ENCODE assay signal across 13 cellular contexts in the genomic region with DNA sequence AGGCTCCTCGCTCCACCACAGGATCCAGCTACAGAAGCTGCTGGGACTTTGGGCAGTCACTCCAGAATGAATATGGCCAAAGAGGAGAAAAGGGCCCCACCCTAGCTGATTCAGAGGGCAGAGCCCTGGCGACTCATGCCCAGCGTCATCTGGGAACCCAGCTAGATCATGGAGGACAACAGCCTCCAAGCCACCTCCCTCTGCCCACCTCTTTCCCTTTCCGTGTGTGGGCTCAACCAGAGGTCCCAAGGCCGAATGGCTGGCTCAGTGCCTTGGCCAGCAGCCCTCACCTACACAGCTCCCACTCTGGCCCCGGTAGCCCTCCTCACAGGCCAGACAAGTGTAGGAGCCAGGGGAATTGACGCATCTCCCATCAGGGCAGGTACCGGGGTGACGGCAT. TPM values are rescaled to one million over a fixed set of nuclear protein-coding genes. Genes with fewer than 3 reads are reported as not detected.
A peak's percentile ranks its signal among the peaks of the same experiment; 100 is the strongest.
DNase-seq lines count a peak whose midpoint lies in the region; ATAC-seq and TF ChIP-seq lines count a peak whose summit lies in the region.
"Had no signal": no experiment of that assay in that cellular context is flagged by ENCODE, and none has a peak within 500 bp of the region (broad histone marks: within the 10 kb centered on the region; RNA-seq: fewer than 3 reads in every experiment).

No MANE protein-coding gene starts in this region.

- ATAC-seq in left ventricle myocardium superior: no peak
- ATAC-seq: left lung had no signal

- H3K4me1 ChIP-seq in cardiac muscle cell (ENCODE audit: low read depth): peaks cover 18% of the 10 kb centered on the region
- H3K4me1 ChIP-seq: HAP-1 had no signal

- DNase-seq in cardiac muscle cell (ENCODE audit: low read depth in 1 of 2, low spot score in 1 of 2) (no peak), left ventricle myocardium superior (no peak), cardiac fibroblast (ENCODE audit: low read depth in 2 of 2) (peak; percentile 37 to 81), kidney tubule cell (ENCODE audit: low spot score) (peak; percentile 67), NCI-H2029 treated with DMSO at 0.1 percent for 48 hours (lab: John Stamatoyannopoulos, UW) (no peak), activated T-cell treated with anti-CD3 and anti-CD28 coated beads for 4 hours (no peak), AML-193 (lab: John Stamatoyannopoulos, UW) (no peak)
- DNase-seq in T-helper 2 cell treated with Interferon-gamma antibody and Interleukin-4, amounts not matched to agents 5 μg/mL and 100 μg/mL, for 36 hours (ENCODE audit: low spot score): no peak
- DNase-seq: 8988T, MV-4-11 had no signal

- TF ChIP-seq CTCF in cardiac muscle cell (IDR thresholded peaks at IDR 0.05; ENCODE audit: low read depth, low read length) (no peak), cardiac fibroblast (IDR thresholded peaks at IDR 0.05; ENCODE audit: low read depth, low read length) (no peak)

- peaks cover 8% of the 10 kb centered on the region for H3K27me3 Mint-ChIP-seq in T-helper 2 cell treated with Interferon-gamma antibody and Interleukin-4, amounts not matched to agents 5 μg/mL and 100 μg/mL, for 36 hours (ENCODE audit: low read depth)

- no peaks in the 10 kb centered on the region for H3K27me3 ChIP-seq in cardiac muscle cell

- intact Hi-C loops in left ventricle myocardium superior (cut with micrococcal nuclease): no loop called here

- no peaks in the 10 kb centered on the region for H3K9me3 Mint-ChIP-seq in T-helper 2 cell treated with Interferon-gamma antibody and Interleukin-4, amounts not matched to agents 5 μg/mL and 100 μg/mL, for 36 hours
- H3K9me3 Mint-ChIP-seq: type B pancreatic cell had no signal

- no peak overlapping the region for H3K4me3 Mint-ChIP-seq in T-helper 2 cell treated with Interferon-gamma antibody and Interleukin-4, amounts not matched to agents 5 μg/mL and 100 μg/mL, for 36 hours
- H3K4me3 Mint-ChIP-seq: type B pancreatic cell had no signal

- H3K9me3 ChIP-seq in cardiac muscle cell (ENCODE audit: low read depth): no peaks in the 10 kb centered on the region
- H3K9me3 ChIP-seq: HAP-1, left lung had no signal

- H3K27ac ChIP-seq in cardiac muscle cell: peak overlapping the region; percentile 43
- H3K27ac ChIP-seq: left lung had no signal

- H3K4me3 ChIP-seq in cardiac muscle cell (no peak overlapping the region), cardiac fibroblast (replicated peaks in 1 of 2; ENCODE audit: low read depth in 2 of 2, low read length in 2 of 2) (no peak overlapping the region)
- H3K4me3 ChIP-seq: HAP-1, left lung had no signal

- H3K27ac Mint-ChIP-seq in T-helper 2 cell treated with Interferon-gamma antibody and Interleukin-4, amounts not matched to agents 5 μg/mL and 100 μg/mL, for 36 hours: no peak overlapping the region
- H3K27ac Mint-ChIP-seq: type B pancreatic cell had no signal

- no peaks in the 10 kb centered on the region for H3K36me3 Mint-ChIP-seq in T-helper 2 cell treated with Interferon-gamma antibody and Interleukin-4, amounts not matched to agents 5 μg/mL and 100 μg/mL, for 36 hours (ENCODE audit: low read depth)
- H3K36me3 Mint-ChIP-seq: type B pancreatic cell had no signal

- peaks cover 9% of the 10 kb centered on the region for H3K4me1 Mint-ChIP-seq in T-helper 2 cell treated with Interferon-gamma antibody and Interleukin-4, amounts not matched to agents 5 μg/mL and 100 μg/mL, for 36 hours (ENCODE audit: low read depth)

- H3K36me3 ChIP-seq in cardiac muscle cell: no peaks in the 10 kb centered on the region
- H3K36me3 ChIP-seq: HAP-1 had no signal

RNA-seq across cellular contexts. Expression of gene ISCA2, which starts 17.4 kb away (rescaled TPM):
- 26.5 and 39.8 TPM in 2 replicates for total RNA-seq in cardiac muscle cell
- 141 and 153 TPM in 2 replicates for polyA plus RNA-seq in cardiac muscle cell
- total RNA-seq in left ventricle myocardium superior: 37.5 TPM

RNA-seq across cellular contexts. Expression of gene NPC2, which starts 17.9 kb away (rescaled TPM):
- total RNA-seq in cardiac muscle cell: 310 and 437 TPM in 2 replicates
- polyA plus RNA-seq in cardiac muscle cell: 243 and 256 TPM in 2 replicates
- 105 TPM for total RNA-seq in left ventricle myocardium superior

Comparison
In these comparisons a context has a peak if more than half of its experiments do, and no peak if none do; other contexts are left out.
1. DNase-seq: peak in cardiac fibroblast (2 of 2) and kidney tubule cell (single experiment); none in cardiac muscle cell (0 of 2), left ventricle myocardium superior (single experiment), T-helper 2 cell treated with Interferon-gamma antibody and Interleukin-4, amounts not matched to agents 5 μg/mL and 100 μg/mL, for 36 hours (single experiment), NCI-H2029 treated with DMSO at 0.1 percent for 48 hours (single experiment), activated T-cell treated with anti-CD3 and anti-CD28 coated beads for 4 hours (single experiment) and AML-193 (0 of 2).